Comparison of ENCODE assay signal across 9 cellular contexts in the genomic region with DNA sequence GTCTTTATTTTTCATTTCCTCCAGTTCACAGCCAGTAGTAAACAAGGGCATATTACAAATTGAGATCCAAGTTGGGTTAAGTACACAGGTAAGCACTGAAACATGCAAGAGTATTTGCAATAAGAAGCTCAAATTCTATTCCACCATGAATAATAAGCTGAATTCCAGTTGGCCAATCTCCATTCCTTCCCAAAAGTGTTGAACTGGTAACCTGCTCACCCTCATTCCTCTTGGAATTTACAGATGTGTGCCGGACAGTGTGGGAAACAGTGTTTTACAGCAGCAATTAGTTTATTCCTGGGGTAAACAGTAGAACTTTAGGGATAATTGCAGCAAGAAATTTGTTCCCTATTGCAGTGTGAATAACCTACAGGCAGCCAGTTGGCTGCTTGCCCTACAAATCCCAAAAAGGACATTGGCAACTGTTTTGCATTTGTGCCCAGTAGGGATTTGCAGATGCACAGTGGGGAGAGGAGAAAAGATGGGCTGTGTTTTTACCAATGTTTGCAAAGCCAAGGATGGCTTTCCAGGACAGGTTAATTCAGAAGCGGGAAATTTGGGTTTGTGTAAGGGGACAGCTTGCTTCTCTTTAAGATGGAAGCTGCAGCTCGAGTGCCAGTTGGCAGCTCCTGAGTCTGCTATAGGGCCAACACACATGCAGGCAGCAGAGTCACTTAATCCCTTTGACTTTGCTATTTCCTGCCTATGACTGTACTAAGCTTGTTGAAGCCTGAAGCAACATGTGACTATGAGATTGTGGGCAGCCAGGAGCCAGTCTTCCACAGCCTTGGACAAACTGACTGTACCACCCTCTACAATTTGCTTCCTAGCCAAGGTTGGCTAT.
DNase-seq lines count a peak whose midpoint lies in the region; ATAC-seq and TF ChIP-seq lines count a peak whose summit lies in the region.
"Had no signal": no experiment of that assay in that cellular context is flagged by ENCODE, and none has a peak within 500 bp of the region (broad histone marks: within the 10 kb centered on the region; RNA-seq: fewer than 3 reads in every experiment).

No MANE protein-coding gene starts in this region.

- POLR2A ChIA-PET in WTC11 (lab: Charles Lee), result no interaction called here
- POLR2A ChIA-PET in CD4-positive, alpha-beta memory T cell (lab: Charles Lee; ENCODE audit: partially characterized antibody), result no interaction called here
- POLR2A ChIA-PET in activated CD8-positive, alpha-beta T cell treated with anti-CD3 and anti-CD28 coated beads, Interleukin-2, amount 10 ng/mL, durations not matched to agents 7 days and 5 days (lab: Charles Lee), result no interaction called here

- CTCF ChIA-PET in WTC11 (lab: Charles Lee), result no interaction called here
- CTCF ChIA-PET in CD4-positive, alpha-beta memory T cell (lab: Charles Lee; ENCODE audit: partially characterized antibody), result no interaction called here
- CTCF ChIA-PET in activated CD8-positive, alpha-beta T cell treated with anti-CD3 and anti-CD28 coated beads, Interleukin-2, amount 10 ng/mL, durations not matched to agents 7 days and 5 days (lab: Charles Lee), result no interaction called here

- no peaks in the 10 kb centered on the region for H3K27me3 ChIP-seq in CD4-positive, alpha-beta memory T cell (ENCODE audit: insufficient read depth, low read length)
- no peaks in the 10 kb centered on the region for H3K27me3 ChIP-seq in sigmoid colon

- H3K9me3 ChIP-seq in CD4-positive, alpha-beta memory T cell (ENCODE audit: control insufficient read depth in 1 of 2, low read length in 2 of 2), result no peaks in the 10 kb centered on the region
- H3K9me3 ChIP-seq in sigmoid colon, result no peaks in the 10 kb centered on the region

- H3K27me3 Mint-ChIP-seq in stimulated activated naive CD8-positive, alpha-beta T cell treated with anti-CD3 and anti-CD28 coated beads, Interleukin-15, amount 100 ng/mL, for 72 hours, result no peaks in the 10 kb centered on the region
- H3K27me3 Mint-ChIP-seq in WTC11 (ENCODE audit: low read depth), result no peaks in the 10 kb centered on the region; the same call in 1 of the 2 replicates
- H3K27me3 Mint-ChIP-seq in CD4-positive, alpha-beta memory T cell, result no peaks in the 10 kb centered on the region
- H3K27me3 Mint-ChIP-seq in activated CD8-positive, alpha-beta T cell treated with anti-CD3 and anti-CD28 coated beads, Interleukin-2, amount 10 ng/mL, durations not matched to agents 7 days and 5 days (ENCODE audit: low read depth), result peaks cover 11% of the 10 kb centered on the region

- no peak for TF ChIP-seq POLR2A in sigmoid colon (IDR thresholded peaks at IDR 0.05)

- TF ChIP-seq CTCF in WTC11 (IDR thresholded peaks at IDR 0.05), result no peak
- TF ChIP-seq CTCF in sigmoid colon (IDR thresholded peaks at IDR 0.05), result no peak

- DNase-seq in stimulated activated naive CD8-positive, alpha-beta T cell treated with anti-CD3 and anti-CD28 coated beads, Interleukin-15, amount 100 ng/mL, for 72 hours, result no peak
- no peak for DNase-seq in stimulated activated naive CD8-positive, alpha-beta T cell treated with anti-CD3 and anti-CD28 coated beads, Interleukin-15, Interleukin-2, amounts not matched to agents 100 U/mL and 50 U/mL, for 24 hours
- no peak for DNase-seq in WTC11 (ENCODE audit: low spot score)
- DNase-seq in left ventricle myocardium superior, result peak; percentile 51
- no peak for DNase-seq in CD4-positive, alpha-beta memory T cell
- no peak for DNase-seq in sigmoid colon
- no peak for DNase-seq in activated CD8-positive, alpha-beta T cell treated with anti-CD3 and anti-CD28 coated beads, Interleukin-2, amount 10 ng/mL, durations not matched to agents 7 days and 5 days
- DNase-seq: CD4-positive, CD25-positive, alpha-beta regulatory T cell had no signal

- no peaks in the 10 kb centered on the region for H3K4me1 ChIP-seq in CD4-positive, alpha-beta memory T cell (ENCODE audit: insufficient read depth, low read length)
- peaks cover 0 to 18% (median 13%) of the 10 kb centered on the region in 4 donors for H3K4me1 ChIP-seq in sigmoid colon

- no peak overlapping the region for H3K4me3 ChIP-seq in CD4-positive, alpha-beta memory T cell (ENCODE audit: low read length in 2 of 2)
- no peak overlapping the region for H3K4me3 ChIP-seq in sigmoid colon

- TF ChIP-seq EP300 in sigmoid colon (IDR thresholded peaks at IDR 0.05), result no peak

- intact Hi-C loops in left ventricle myocardium superior (cut with micrococcal nuclease), result no loop called here
- intact Hi-C loops in CD4-positive, alpha-beta memory T cell (cut with micrococcal nuclease), result no loop called here
- intact Hi-C loops in sigmoid colon (cut with DNase I), result no loop called here

- no peaks in the 10 kb centered on the region for H3K36me3 Mint-ChIP-seq in WTC11
- no peaks in the 10 kb centered on the region for H3K36me3 Mint-ChIP-seq in CD4-positive, alpha-beta memory T cell
- peaks cover 16% of the 10 kb centered on the region for H3K36me3 Mint-ChIP-seq in activated CD8-positive, alpha-beta T cell treated with anti-CD3 and anti-CD28 coated beads, Interleukin-2, amount 10 ng/mL, durations not matched to agents 7 days and 5 days (ENCODE audit: low read depth)
- H3K36me3 Mint-ChIP-seq: CD4-positive, CD25-positive, alpha-beta regulatory T cell had no signal

- H3K27ac ChIP-seq in CD4-positive, alpha-beta memory T cell (ENCODE audit: low read depth, low read length), result no peak overlapping the region
- H3K27ac ChIP-seq in sigmoid colon, result peak overlapping the region in 2 of 4 donors; percentile 8 to 49

- peaks cover 9% of the 10 kb centered on the region for H3K4me1 Mint-ChIP-seq in stimulated activated naive CD8-positive, alpha-beta T cell treated with anti-CD3 and anti-CD28 coated beads, Interleukin-15, amount 100 ng/mL, for 72 hours
- no peaks in the 10 kb centered on the region for H3K4me1 Mint-ChIP-seq in WTC11
- no peaks in the 10 kb centered on the region for H3K4me1 Mint-ChIP-seq in CD4-positive, alpha-beta memory T cell
- peaks cover 29% of the 10 kb centered on the region for H3K4me1 Mint-ChIP-seq in activated CD8-positive, alpha-beta T cell treated with anti-CD3 and anti-CD28 coated beads, Interleukin-2, amount 10 ng/mL, durations not matched to agents 7 days and 5 days (ENCODE audit: low read depth)
- H3K4me1 Mint-ChIP-seq: CD4-positive, CD25-positive, alpha-beta regulatory T cell had no signal

- ATAC-seq in stimulated activated naive CD8-positive, alpha-beta T cell treated with anti-CD3 and anti-CD28 coated beads, Interleukin-15, amount 100 ng/mL, for 72 hours, result peak; percentile 39
- ATAC-seq in stimulated activated naive CD8-positive, alpha-beta T cell treated with anti-CD3 and anti-CD28 coated beads, Interleukin-15, Interleukin-2, amounts not matched to agents 100 U/mL and 50 U/mL, for 24 hours, result no peak
- ATAC-seq in WTC11, result peak; percentile 43; the same call in 1 of the 2 replicates
- ATAC-seq in left ventricle myocardium superior, result peak; percentile 100
- no peak for ATAC-seq in activated CD8-positive, alpha-beta T cell treated with anti-CD3 and anti-CD28 coated beads, Interleukin-2, amount 10 ng/mL, durations not matched to agents 7 days and 5 days
- no peak for ATAC-seq in HG03520 (IDR thresholded peaks at IDR 0.05; ENCODE audit: unreplicated experiment)

- no peaks in the 10 kb centered on the region for H3K36me3 ChIP-seq in CD4-positive, alpha-beta memory T cell (ENCODE audit: insufficient read depth, low read length)
- H3K36me3 ChIP-seq in sigmoid colon, result no peaks in the 10 kb centered on the region

- H3K27ac Mint-ChIP-seq in stimulated activated naive CD8-positive, alpha-beta T cell treated with anti-CD3 and anti-CD28 coated beads, Interleukin-15, amount 100 ng/mL, for 72 hours, result no peak overlapping the region
- no peak overlapping the region for H3K27ac Mint-ChIP-seq in WTC11
- H3K27ac Mint-ChIP-seq in CD4-positive, alpha-beta memory T cell, result no peak overlapping the region
- H3K27ac Mint-ChIP-seq in activated CD8-positive, alpha-beta T cell treated with anti-CD3 and anti-CD28 coated beads, Interleukin-2, amount 10 ng/mL, durations not matched to agents 7 days and 5 days, result no peak overlapping the region
- H3K27ac Mint-ChIP-seq: CD4-positive, CD25-positive, alpha-beta regulatory T cell had no signal

- 41 to 67% methylated on average over 3 of the region's 3 CpGs for WGBS in sigmoid colon, 2 donors

- H3K9me3 Mint-ChIP-seq in stimulated activated naive CD8-positive, alpha-beta T cell treated with anti-CD3 and anti-CD28 coated beads, Interleukin-15, amount 100 ng/mL, for 72 hours, result peaks cover 0 to 11% of the 10 kb centered on the region in 2 donors
- peaks cover 16% of the 10 kb centered on the region for H3K9me3 Mint-ChIP-seq in WTC11
- peaks cover 0 to 10% (median under 1%) of the 10 kb centered on the region in 8 donors for H3K9me3 Mint-ChIP-seq in CD4-positive, alpha-beta memory T cell
- H3K9me3 Mint-ChIP-seq in activated CD8-positive, alpha-beta T cell treated with anti-CD3 and anti-CD28 coated beads, Interleukin-2, amount 10 ng/mL, durations not matched to agents 7 days and 5 days (ENCODE audit: insufficient read depth), result peaks cover 13% of the 10 kb centered on the region

- H3K4me3 Mint-ChIP-seq in stimulated activated naive CD8-positive, alpha-beta T cell treated with anti-CD3 and anti-CD28 coated beads, Interleukin-15, amount 100 ng/mL, for 72 hours, result no peak overlapping the region
- no peak overlapping the region for H3K4me3 Mint-ChIP-seq in WTC11
- no peak overlapping the region for H3K4me3 Mint-ChIP-seq in CD4-positive, alpha-beta memory T cell
- no peak overlapping the region for H3K4me3 Mint-ChIP-seq in activated CD8-positive, alpha-beta T cell treated with anti-CD3 and anti-CD28 coated beads, Interleukin-2, amount 10 ng/mL, durations not matched to agents 7 days and 5 days
- H3K4me3 Mint-ChIP-seq: CD4-positive, CD25-positive, alpha-beta regulatory T cell had no signal

TF ChIP-seq in WTC11, 78 proteins besides CTCF, POLR2A, EP300 and RAD21 (continues in another document):
- no peak for TF ChIP-seq JAZF1 (CRISPR knock-in tag; IDR thresholded peaks at IDR 0.05)
- TF ChIP-seq, protein P1, sequence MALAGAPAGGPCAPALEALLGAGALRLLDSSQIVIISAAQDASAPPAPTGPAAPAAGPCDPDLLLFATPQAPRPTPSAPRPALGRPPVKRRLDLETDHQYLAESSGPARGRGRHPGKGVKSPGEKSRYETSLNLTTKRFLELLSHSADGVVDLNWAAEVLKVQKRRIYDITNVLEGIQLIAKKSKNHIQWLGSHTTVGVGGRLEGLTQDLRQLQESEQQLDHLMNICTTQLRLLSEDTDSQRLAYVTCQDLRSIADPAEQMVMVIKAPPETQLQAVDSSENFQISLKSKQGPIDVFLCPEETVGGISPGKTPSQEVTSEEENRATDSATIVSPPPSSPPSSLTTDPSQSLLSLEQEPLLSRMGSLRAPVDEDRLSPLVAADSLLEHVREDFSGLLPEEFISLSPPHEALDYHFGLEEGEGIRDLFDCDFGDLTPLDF (CRISPR knock-in tag; IDR thresholded peaks at IDR 0.05), result no peak
- no peak for TF ChIP-seq SMAD4 (CRISPR knock-in tag; IDR thresholded peaks at IDR 0.05)
- no peak for TF ChIP-seq HMGA2 (CRISPR knock-in tag; IDR thresholded peaks at IDR 0.05)
- no peak for TF ChIP-seq JUN (CRISPR knock-in tag; IDR thresholded peaks at IDR 0.05)

Comparison
In these comparisons a context has a peak if more than half of its experiments do, and no peak if none do; other contexts are left out.
1. ATAC-seq: peak in stimulated activated naive CD8-positive, alpha-beta T cell treated with anti-CD3 and anti-CD28 coated beads, Interleukin-15, amount 100 ng/mL, for 72 hours (single experiment), WTC11 (single experiment) and left ventricle myocardium superior (single experiment); none in stimulated activated naive CD8-positive, alpha-beta T cell treated with anti-CD3 and anti-CD28 coated beads, Interleukin-15, Interleukin-2, amounts not matched to agents 100 U/mL and 50 U/mL, for 24 hours (single experiment), activated CD8-positive, alpha-beta T cell treated with anti-CD3 and anti-CD28 coated beads, Interleukin-2, amount 10 ng/mL, durations not matched to agents 7 days and 5 days (single experiment) and HG03520 (single experiment).